ENCODE assay signal across 13 cellular contexts in genomic region chr6:66396549-66396948, GRCh38.
"Had no signal": no experiment of that assay in that cellular context is flagged by ENCODE, and none has a peak within 500 bp of the region (broad histone marks: within the 10 kb centered on the region; RNA-seq: fewer than 3 reads in every experiment).

No MANE protein-coding gene starts in this region.

- DNase-seq: activated B cell treated with CpG ODN at 0.5 μM for 24 hours; activated CD4-positive, alpha-beta T cell treated with anti-CD3 and anti-CD28 coated beads, Interleukin-2, amount 10 ng/mL, durations not matched to agents 24 days and 14 days; activated CD8-positive, alpha-beta memory T cell treated with anti-CD3 and anti-CD28 coated beads, Interleukin-2, amount 50 U/mL, for 4 hours; activated CD8-positive, alpha-beta T cell treated with anti-CD3 and anti-CD28 coated beads, Interleukin-2, amount 10 ng/mL, durations not matched to agents 7 days and 5 days; activated effector memory CD4-positive, alpha-beta T cell treated with anti-CD3 and anti-CD28 coated beads, Interleukin-2, amount 50 U/mL, for 16 hours; activated T-cell treated with anti-CD3 and anti-CD28 coated beads, Interleukin-2, amount 50 U/mL, for 48 hours; naive thymus-derived CD8-positive, alpha-beta T cell; retina; stimulated activated CD4-positive, alpha-beta T cell treated with anti-CD3 and anti-CD28 coated beads, Interleukin-12 subunit alpha, Interleukin-12 subunit beta, amount 100 ng/mL, for 4 hours; stimulated activated CD4-positive, alpha-beta T cell treated with anti-CD3 and anti-CD28 coated beads, Interleukin-2, amount 100 ng/mL, for 24 hours had no signal

- ATAC-seq: activated CD8-positive, alpha-beta T cell treated with anti-CD3 and anti-CD28 coated beads, Interleukin-2, amount 10 ng/mL, durations not matched to agents 7 days and 5 days; activated naive CD4-positive, alpha-beta T cell treated with anti-CD3 and anti-CD28 coated beads, Interleukin-2, amount 50 U/mL, for 72 hours; esophagus mucosa; left ventricle myocardium superior; naive thymus-derived CD8-positive, alpha-beta T cell had no signal
